Comparison of ENCODE assay signal across 20 cellular contexts in the genomic region with DNA sequence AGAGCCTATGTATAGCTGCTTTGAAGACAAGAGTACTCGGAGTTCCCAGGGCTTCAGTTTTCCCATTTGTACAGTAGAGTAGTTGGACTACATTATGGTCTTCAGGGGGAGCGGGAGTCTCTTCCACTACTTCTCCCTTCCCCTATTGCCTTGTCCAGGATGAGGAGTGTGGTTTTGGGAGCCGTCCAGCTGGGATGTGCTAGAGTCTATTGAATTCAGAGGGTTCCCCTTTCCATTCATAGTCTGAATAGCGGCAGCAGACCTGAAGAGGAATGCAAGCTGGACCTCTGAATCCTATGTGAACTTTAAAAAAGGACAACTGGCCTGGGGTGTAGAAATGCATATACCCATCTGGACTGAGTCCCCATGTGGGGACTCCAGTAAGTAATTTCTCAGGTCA.
"Had no signal": no experiment of that assay in that cellular context is flagged by ENCODE, and none has a peak within 500 bp of the region (broad histone marks: within the 10 kb centered on the region; RNA-seq: fewer than 3 reads in every experiment).

No MANE protein-coding gene starts in this region.

- DNase-seq: activated B cell treated with CpG ODN at 0.5 μM for 24 hours; activated CD4-positive, alpha-beta memory T cell treated with anti-CD3 and anti-CD28 coated beads for 36 hours; activated CD4-positive, alpha-beta T cell treated with anti-CD3 and anti-CD28 coated beads for 1 hour; activated CD4-positive, alpha-beta T cell treated with anti-CD3 and anti-CD28 coated beads, Interleukin-2, amount 10 ng/mL, durations not matched to agents 24 days and 14 days; activated CD8-positive, alpha-beta memory T cell treated with anti-CD3 and anti-CD28 coated beads for 24 hours; activated gamma-delta T cell; activated naive CD4-positive, alpha-beta T cell treated with anti-CD3 and anti-CD28 coated beads for 36 hours; activated T-cell treated with anti-CD3 and anti-CD28 coated beads, Interleukin-2, amount 50 U/mL, for 4 hours; caudate nucleus; NCI-H1092 treated with DMSO at 0.1 percent for 48 hours; NCI-H1417 treated with DMSO at 0.1 percent for 48 hours; NCI-H1694 treated with DMSO at 0.1 percent for 48 hours; NCI-H2029 treated with DMSO at 0.1 percent for 48 hours; NCI-H524; PC-3; SIG-M5; T-helper 17 cell; T-helper 9 cell had no signal

- ATAC-seq: activated T-cell treated with anti-CD3 and anti-CD28 coated beads, Interleukin-2, amount 50 U/mL, for 4 hours; activated T-helper 17 cell treated with anti-CD3 and anti-CD28 coated beads, Interleukin-2, amount 50 U/mL, for 72 hours; PC-3; T-helper 17 cell had no signal

- H3K27ac ChIP-seq: KMS-11 had no signal
